Comparison of ENCODE assay signal across 9 cellular contexts in genomic region chr12:46516933-46517578, GRCh38.
DNase-seq lines count a peak whose midpoint lies in the region; ATAC-seq, FAIRE-seq and TF ChIP-seq lines count a peak whose summit lies in the region.
"Had no signal": no experiment of that assay in that cellular context is flagged by ENCODE, and none has a peak within 500 bp of the region (broad histone marks: within the 10 kb centered on the region; RNA-seq: fewer than 3 reads in every experiment).

No MANE protein-coding gene starts in this region.

- FAIRE-seq in GM12891 (lab: Jason Lieb, UNC): peak; percentile 77

- no peak overlapping the region for H3K4me3 ChIP-seq in right cardiac atrium (ENCODE audit: low read length)
- H3K4me3 ChIP-seq: skin epidermis had no signal

- no peaks in the 10 kb centered on the region for H3K9me3 ChIP-seq in right cardiac atrium (ENCODE audit: control insufficient read depth, low read length)

- peak; percentile 27 for DNase-seq in GM12891 (ENCODE audit: insufficient read length, low spot score)
- peak; percentile 5 for DNase-seq in central memory CD4-positive, alpha-beta T cell
- DNase-seq in AG08395 (ENCODE audit: low spot score): no peak
- DNase-seq in GF-D8 (lab: John Stamatoyannopoulos, UW): no peak
- DNase-seq in COLO668 (lab: John Stamatoyannopoulos, UW; ENCODE audit: unreplicated experiment): no peak
- no peak for DNase-seq in right cardiac atrium

- H3K4me1 ChIP-seq in right cardiac atrium (ENCODE audit: control insufficient read depth, insufficient read depth, low read length): peaks cover 11% of the 10 kb centered on the region

- intact Hi-C loops in right cardiac atrium (cut with DNase I): no loop called here

- H3K27ac ChIP-seq in right cardiac atrium (ENCODE audit: low read length): no peak overlapping the region

- H3K27me3 ChIP-seq in right cardiac atrium (ENCODE audit: control insufficient read depth, insufficient read depth): no peaks in the 10 kb centered on the region

- peak; percentile 92 for ATAC-seq in GM19463 (IDR thresholded peaks at IDR 0.05; ENCODE audit: unreplicated experiment)
- peak; percentile 97 for ATAC-seq in HG03354 (IDR thresholded peaks at IDR 0.05; ENCODE audit: poor library complexity, severe bottlenecking, unreplicated experiment)
- ATAC-seq in right cardiac atrium: no peak

- WGBS in right cardiac atrium: 91% methylated on average over 6 of the region's 6 CpGs

- peak; percentile 72 for TF ChIP-seq POLR2A in GM12891 (IDR thresholded peaks at IDR 0.05; ENCODE audit: low read depth, low read length)

TF ChIP-seq in GM12891, 5 proteins besides CTCF, POLR2A, EP300 and RAD21:
- TF ChIP-seq PAX5 (IDR thresholded peaks at IDR 0.05; ENCODE audit: insufficient read depth, low read length, severe bottlenecking) (no peak), TAF1 (IDR thresholded peaks at IDR 0.05; ENCODE audit: low read depth, low read length) (no peak; the same call in 1 of the 2 replicates), POLR2AphosphoS5 (IDR thresholded peaks at IDR 0.05; ENCODE audit: low read depth, low read length) (peak; percentile 43; the same call in 1 of the 2 replicates), POU2F2 (IDR thresholded peaks at IDR 0.05; ENCODE audit: low read depth, low read length) (0 out of 2 replicates have a peak, but pooled peaks have one; percentile 44), SPI1 (IDR thresholded peaks at IDR 0.05; ENCODE audit: low read depth, low read length) (peak; percentile 64)

Comparison
In these comparisons a context has a peak if more than half of its experiments do, and no peak if none do; other contexts are left out.
1. DNase-seq: peak in GM12891 (single experiment) and central memory CD4-positive, alpha-beta T cell (single experiment); none in AG08395 (single experiment), GF-D8 (single experiment), COLO668 (single experiment) and right cardiac atrium (0 of 3).
2. ATAC-seq: peak in GM19463 (single experiment) and HG03354 (single experiment); none in right cardiac atrium (0 of 2).